Comparison of ENCODE assay signal across 8 cellular contexts in the genomic region with DNA sequence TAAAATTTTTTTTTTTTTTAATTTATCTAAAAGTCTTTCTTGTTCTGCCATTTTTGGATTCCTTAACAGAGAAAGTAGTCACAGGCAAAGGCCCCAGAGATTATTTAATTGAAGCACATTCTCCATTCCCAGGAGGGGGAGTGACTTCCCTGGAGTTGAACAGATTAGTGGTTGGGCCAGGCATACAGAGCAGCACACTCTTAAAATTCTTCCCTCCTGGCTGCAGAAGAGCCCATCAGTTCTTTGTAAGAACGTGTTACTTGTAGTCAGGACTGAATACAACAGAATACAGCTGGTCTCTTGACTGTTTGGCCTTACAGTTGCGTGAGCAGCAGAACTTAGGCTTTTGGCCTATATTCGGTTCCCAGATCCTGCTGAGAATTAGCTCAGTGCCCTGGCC. TPM values are rescaled to one million over a fixed set of nuclear protein-coding genes. Genes with fewer than 3 reads are reported as not detected.
A peak's percentile ranks its signal among the peaks of the same experiment; 100 is the strongest.
DNase-seq lines count a peak whose midpoint lies in the region; ATAC-seq and TF ChIP-seq lines count a peak whose summit lies in the region.

No MANE protein-coding gene starts in this region.

- peak overlapping the region; percentile 95 for H3K9ac ChIP-seq in BLaER1

- no peak overlapping the region for H3K27ac ChIP-seq in BLaER1
- H3K27ac ChIP-seq in coronary artery, result peak overlapping the region; percentile 57 to 99
- peak overlapping the region; percentile 93 for H3K27ac ChIP-seq in naive thymus-derived CD4-positive, alpha-beta T cell (ENCODE audit: low read depth, low read length)

- ATAC-seq in naive thymus-derived CD4-positive, alpha-beta T cell, result no peak
- ATAC-seq in HG03457 (IDR thresholded peaks at IDR 0.05; ENCODE audit: unreplicated experiment), result no peak

- peaks cover 8 to 36% (median 10%) of the 10 kb centered on the region in 5 donors for H3K36me3 Mint-ChIP-seq in naive thymus-derived CD4-positive, alpha-beta T cell

- H3K4me1 ChIP-seq in BLaER1, result peaks cover 69% of the 10 kb centered on the region
- peaks cover 38 to 53% of the 10 kb centered on the region in 2 donors for H3K4me1 ChIP-seq in naive thymus-derived CD4-positive, alpha-beta T cell (ENCODE audit: control insufficient read depth in 2 of 2, insufficient read depth in 2 of 2, low read length in 2 of 2)

- H3K27ac Mint-ChIP-seq in naive thymus-derived CD4-positive, alpha-beta T cell, result peak overlapping the region; percentile 82 to 98 (median 92)

- H3K36me3 ChIP-seq in BLaER1, result peaks cover 39% of the 10 kb centered on the region
- peaks cover 0 to 17% (median 3%) of the 10 kb centered on the region in 3 experiments for H3K36me3 ChIP-seq in naive thymus-derived CD4-positive, alpha-beta T cell (ENCODE audit: control insufficient read depth in 2 of 3, insufficient read depth in 3 of 3, low read length in 3 of 3)

- peak; percentile 8 for DNase-seq in NAMALWA (ENCODE audit: low spot score)
- DNase-seq in coronary artery (ENCODE audit: low spot score), result no peak
- no peak for DNase-seq in naive thymus-derived CD4-positive, alpha-beta T cell
- no peak for DNase-seq in NK-92 (lab: John Stamatoyannopoulos, UW; ENCODE audit: unreplicated experiment)
- no peak for DNase-seq in effector CD4-positive, alpha-beta T cell
- no peak for DNase-seq in mesenteric fat pad (ENCODE audit: low spot score)

- H3K27me3 Mint-ChIP-seq in naive thymus-derived CD4-positive, alpha-beta T cell, result peaks cover 0 to 3% (median 0%) of the 10 kb centered on the region in 5 donors

- H3K27me3 ChIP-seq in BLaER1, result no peaks in the 10 kb centered on the region
- no peaks in the 10 kb centered on the region for H3K27me3 ChIP-seq in naive thymus-derived CD4-positive, alpha-beta T cell (ENCODE audit: control insufficient read depth in 2 of 2, insufficient read depth in 2 of 2, low read length in 2 of 2)

- CTCF ChIA-PET in naive thymus-derived CD4-positive, alpha-beta T cell (lab: Charles Lee), result interaction anchor here (0.9 to 1.0 kb wide), 2 partner anchors 31 to 34 kb away, joined by 3 read pairs; no protein-coding TSS in a partner anchor

- peaks cover 66% of the 10 kb centered on the region for H4K20me1 ChIP-seq in BLaER1

- peaks cover 53 to 69% (median 61%) of the 10 kb centered on the region in 7 donors for H3K4me1 Mint-ChIP-seq in naive thymus-derived CD4-positive, alpha-beta T cell

- H3K9me3 ChIP-seq in BLaER1, result no peaks in the 10 kb centered on the region
- H3K9me3 ChIP-seq in naive thymus-derived CD4-positive, alpha-beta T cell (ENCODE audit: control insufficient read depth in 2 of 3, low read length in 3 of 3), result no peaks in the 10 kb centered on the region

- peak overlapping the region; percentile 83 to 99 (median 94) for H3K4me3 Mint-ChIP-seq in naive thymus-derived CD4-positive, alpha-beta T cell

- peak overlapping the region; percentile 86 for H3K4me3 ChIP-seq in BLaER1
- H3K4me3 ChIP-seq in coronary artery, result peak overlapping the region; percentile 89
- H3K4me3 ChIP-seq in naive thymus-derived CD4-positive, alpha-beta T cell (ENCODE audit: low read length), result peak overlapping the region; percentile 78

- no peak for TF ChIP-seq CTCF in coronary artery (IDR thresholded peaks at IDR 0.05)

- H3K4me2 ChIP-seq in BLaER1, result peak overlapping the region; percentile 84

- H3K9me3 Mint-ChIP-seq in naive thymus-derived CD4-positive, alpha-beta T cell, result peaks cover 0 to 4% (median 0%) of the 10 kb centered on the region in 11 donors

- POLR2A ChIA-PET in naive thymus-derived CD4-positive, alpha-beta T cell (lab: Charles Lee), result interaction anchor here (0.8 to 4.1 kb wide), 5 partner anchors 10 to 173 kb away, joined by 3 to 29 read pairs (median 4); no protein-coding TSS in a partner anchor

- intact Hi-C loops in naive thymus-derived CD4-positive, alpha-beta T cell (cut with micrococcal nuclease), result loop anchor here in 1 of 2 donors (10.0 kb wide), 1 partner anchor 669 kb away; a partner anchor contains a TSS

RNA-seq across cellular contexts. Expression of a gene that starts 1.8 kb away (rescaled TPM):
- 100 to 1,000 TPM in 3 of 5 experiments, 10 to 100 TPM in 2; 97.4 to 135 (median 108) TPM for total RNA-seq in naive thymus-derived CD4-positive, alpha-beta T cell
- polyA plus RNA-seq in naive thymus-derived CD4-positive, alpha-beta T cell, result 100 to 1,000 TPM; 121 to 154 TPM
- total RNA-seq in mesenteric fat pad, result 86.9 TPM

RNA-seq across cellular contexts. Expression of a gene that starts 40.0 kb away (rescaled TPM):
- 10 to 100 TPM; 12.9 to 21.6 (median 16.5) TPM for total RNA-seq in naive thymus-derived CD4-positive, alpha-beta T cell
- polyA plus RNA-seq in naive thymus-derived CD4-positive, alpha-beta T cell, result 1 to 10 TPM in 1 of 2 donors, under 1 TPM in 1; 0.89 to 2.0 TPM
- 12.0 TPM for total RNA-seq in mesenteric fat pad
